8 cellular contexts compared by ENCODE assay signal in the genomic region with DNA sequence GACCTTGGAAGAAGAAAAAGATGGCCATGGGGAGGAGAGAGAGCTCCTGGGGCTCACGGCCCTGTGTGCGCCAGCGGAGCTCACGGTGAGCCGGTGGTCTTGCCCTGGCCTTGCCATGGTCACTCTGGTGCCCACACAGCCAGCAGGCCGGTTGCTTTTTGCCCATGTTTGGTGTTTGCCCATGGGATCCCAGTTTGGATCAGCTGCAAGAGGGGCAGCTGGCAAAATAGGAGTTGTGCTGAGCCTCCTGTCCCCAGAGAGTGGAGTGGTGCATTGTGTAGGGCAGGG. TPM values are rescaled to one million over a fixed set of nuclear protein-coding genes. Genes with fewer than 3 reads are reported as not detected.
DNase-seq lines count a peak whose midpoint lies in the region; ATAC-seq, FAIRE-seq and TF ChIP-seq lines count a peak whose summit lies in the region.

No MANE protein-coding gene starts in this region.

- DNase-seq in activated CD4-positive, alpha-beta T cell treated with anti-CD3 and anti-CD28 coated beads, Interleukin-2, amount 10 ng/mL, durations not matched to agents 24 days and 14 days, result no peak
- DNase-seq in activated CD4-positive, alpha-beta T cell treated with anti-CD3 and anti-CD28 coated beads for 1 hour, result no peak
- no peak for DNase-seq in activated naive CD8-positive, alpha-beta T cell treated with anti-CD3 and anti-CD28 coated beads, Interleukin-2, amount 50 U/mL, for 24 hours
- no peak for DNase-seq in kidney
- no peak for DNase-seq in kidney tubule cell (ENCODE audit: low spot score)
- no peak for DNase-seq in sciatic nerve (ENCODE audit: low spot score)

- H3K4me3 ChIP-seq in kidney (ENCODE audit: low read length in 2 of 2) (peak overlapping the region; percentile 75 to 84), subcutaneous abdominal adipose tissue (ENCODE audit: low read depth in 1 of 5, low read length in 5 of 5) (peak overlapping the region; percentile 74 to 90 (median 80))

- H3K27me3 Mint-ChIP-seq in activated CD4-positive, alpha-beta T cell treated with anti-CD3 and anti-CD28 coated beads, Interleukin-2, amount 10 ng/mL, durations not matched to agents 24 days and 14 days, result no peaks in the 10 kb centered on the region
- no peaks in the 10 kb centered on the region for H3K27me3 Mint-ChIP-seq in activated naive CD8-positive, alpha-beta T cell treated with anti-CD3 and anti-CD28 coated beads, Interleukin-2, amount 50 U/mL, for 24 hours

- H3K4me1 Mint-ChIP-seq in activated CD4-positive, alpha-beta T cell treated with anti-CD3 and anti-CD28 coated beads, Interleukin-2, amount 10 ng/mL, durations not matched to agents 24 days and 14 days, result peaks cover 55% of the 10 kb centered on the region
- H3K4me1 Mint-ChIP-seq in activated naive CD8-positive, alpha-beta T cell treated with anti-CD3 and anti-CD28 coated beads, Interleukin-2, amount 50 U/mL, for 24 hours, result peaks cover 66% of the 10 kb centered on the region

- peaks cover 10 to 42% of the 10 kb centered on the region in 2 donors for H3K4me1 ChIP-seq in kidney (ENCODE audit: control insufficient read depth in 1 of 2, insufficient read depth in 1 of 2, low read depth in 1 of 2, low read length in 2 of 2)
- peaks cover 6 to 66% (median 50%) of the 10 kb centered on the region in 5 donors for H3K4me1 ChIP-seq in subcutaneous abdominal adipose tissue (ENCODE audit: control insufficient read depth in 5 of 5, insufficient read depth in 5 of 5, low read length in 5 of 5)

- H3K9me3 Mint-ChIP-seq in activated CD4-positive, alpha-beta T cell treated with anti-CD3 and anti-CD28 coated beads, Interleukin-2, amount 10 ng/mL, durations not matched to agents 24 days and 14 days, result no peaks in the 10 kb centered on the region
- no peaks in the 10 kb centered on the region for H3K9me3 Mint-ChIP-seq in activated naive CD8-positive, alpha-beta T cell treated with anti-CD3 and anti-CD28 coated beads, Interleukin-2, amount 50 U/mL, for 24 hours

- H3K36me3 Mint-ChIP-seq in activated CD4-positive, alpha-beta T cell treated with anti-CD3 and anti-CD28 coated beads, Interleukin-2, amount 10 ng/mL, durations not matched to agents 24 days and 14 days (ENCODE audit: low read depth), result peaks cover 37% of the 10 kb centered on the region
- peaks cover 31% of the 10 kb centered on the region for H3K36me3 Mint-ChIP-seq in activated naive CD8-positive, alpha-beta T cell treated with anti-CD3 and anti-CD28 coated beads, Interleukin-2, amount 50 U/mL, for 24 hours (ENCODE audit: low read depth)

- no peak for ATAC-seq in activated naive CD8-positive, alpha-beta T cell treated with anti-CD3 and anti-CD28 coated beads, Interleukin-2, amount 50 U/mL, for 24 hours
- no peak for ATAC-seq in GM19463 (IDR thresholded peaks at IDR 0.05; ENCODE audit: unreplicated experiment)
- ATAC-seq in sciatic nerve, result no peak

- peak overlapping the region; percentile 97 for H3K4me3 Mint-ChIP-seq in activated CD4-positive, alpha-beta T cell treated with anti-CD3 and anti-CD28 coated beads, Interleukin-2, amount 10 ng/mL, durations not matched to agents 24 days and 14 days
- peak overlapping the region; percentile 99 for H3K4me3 Mint-ChIP-seq in activated naive CD8-positive, alpha-beta T cell treated with anti-CD3 and anti-CD28 coated beads, Interleukin-2, amount 50 U/mL, for 24 hours

- peak overlapping the region; percentile 93 for H3K27ac Mint-ChIP-seq in activated CD4-positive, alpha-beta T cell treated with anti-CD3 and anti-CD28 coated beads, Interleukin-2, amount 10 ng/mL, durations not matched to agents 24 days and 14 days
- H3K27ac Mint-ChIP-seq in activated naive CD8-positive, alpha-beta T cell treated with anti-CD3 and anti-CD28 coated beads, Interleukin-2, amount 50 U/mL, for 24 hours, result peak overlapping the region; percentile 90

- H3K36me3 ChIP-seq in kidney (ENCODE audit: control insufficient read depth in 1 of 2, insufficient read depth in 2 of 2, low read length in 2 of 2) (peaks cover 2 to 3% of the 10 kb centered on the region in 2 donors), subcutaneous abdominal adipose tissue (ENCODE audit: control insufficient read depth in 5 of 5, insufficient read depth in 5 of 5, low read length in 5 of 5) (peaks cover 0 to 4% (median 0%) of the 10 kb centered on the region in 5 donors)

- H3K9ac ChIP-seq in kidney (ENCODE audit: low read length in 2 of 2) (peak overlapping the region; percentile 39 to 83), subcutaneous abdominal adipose tissue (ENCODE audit: low read length in 5 of 5) (peak overlapping the region in 4 of 5 donors; percentile 40 to 87 (median 80))

- intact Hi-C loops in activated CD4-positive, alpha-beta T cell treated with anti-CD3 and anti-CD28 coated beads, Interleukin-2, amount 10 ng/mL, durations not matched to agents 24 days and 14 days (cut with micrococcal nuclease), result no loop called here
- intact Hi-C loops in kidney (cut with DNase I) (no loop called here), sciatic nerve (cut with DNase I) (no loop called here)

- no peaks in the 10 kb centered on the region for H3K27me3 ChIP-seq in subcutaneous abdominal adipose tissue (ENCODE audit: control insufficient read depth in 5 of 5, insufficient read depth in 4 of 5, low read length in 5 of 5)

- no peak for FAIRE-seq in kidney (lab: Jason Lieb, UNC)

- no peak for TF ChIP-seq CTCF in kidney (IDR thresholded peaks at IDR 0.05; ENCODE audit: borderline replicate concordance, extremely low read depth, insufficient read depth)

- H3K27ac ChIP-seq in kidney (ENCODE audit: low read depth in 2 of 2, low read length in 2 of 2) (peak overlapping the region; percentile 82 to 91), subcutaneous abdominal adipose tissue (ENCODE audit: low read depth, low read length) (peak overlapping the region; percentile 37)

- H3K9me3 ChIP-seq in kidney (ENCODE audit: control insufficient read depth in 1 of 2, low read length in 2 of 2), result no peaks in the 10 kb centered on the region
- no peaks in the 10 kb centered on the region for H3K9me3 ChIP-seq in subcutaneous abdominal adipose tissue (ENCODE audit: control insufficient read depth in 5 of 5, low read length in 5 of 5)

RNA-seq across cellular contexts. Expression of gene NHERF1, which starts 1.6 kb away (rescaled TPM):
- total RNA-seq in activated CD4-positive, alpha-beta T cell treated with anti-CD3 and anti-CD28 coated beads, Interleukin-2, amount 10 ng/mL, durations not matched to agents 24 days and 14 days, result 134 and 138 TPM in 2 replicates
- total RNA-seq in kidney (71.3 TPM), sciatic nerve (39.0 TPM)
- 448 TPM for polyA plus RNA-seq in kidney (ENCODE audit: insufficient read depth, low read depth, low replicate concordance)

RNA-seq across cellular contexts. Expression of gene RAB37, which starts 12.9 kb away (rescaled TPM):
- total RNA-seq in activated CD4-positive, alpha-beta T cell treated with anti-CD3 and anti-CD28 coated beads, Interleukin-2, amount 10 ng/mL, durations not matched to agents 24 days and 14 days, result 5.5 and 7.5 TPM in 2 replicates
- total RNA-seq in kidney, result 5.6 TPM
- polyA plus RNA-seq in kidney (ENCODE audit: insufficient read depth, low read depth, low replicate concordance), result 1.7 TPM
- total RNA-seq in sciatic nerve, result 3.6 TPM

RNA-seq across cellular contexts. Expression of gene NAT9, which starts 26.2 kb away (rescaled TPM):
- total RNA-seq in activated CD4-positive, alpha-beta T cell treated with anti-CD3 and anti-CD28 coated beads, Interleukin-2, amount 10 ng/mL, durations not matched to agents 24 days and 14 days, result 62.7 and 67.6 TPM in 2 replicates
- 41.5 TPM for total RNA-seq in kidney
- 33.5 TPM for polyA plus RNA-seq in kidney (ENCODE audit: insufficient read depth, low read depth, low replicate concordance)
- total RNA-seq in sciatic nerve, result 50.3 TPM

RNA-seq across cellular contexts. Expression of gene CD300LF, which starts 37.3 kb away (rescaled TPM):
- not detected in 2 replicates for total RNA-seq in activated CD4-positive, alpha-beta T cell treated with anti-CD3 and anti-CD28 coated beads, Interleukin-2, amount 10 ng/mL, durations not matched to agents 24 days and 14 days
- total RNA-seq in kidney (3.1 TPM), sciatic nerve (2.5 TPM)
- polyA plus RNA-seq in kidney (ENCODE audit: insufficient read depth, low read depth, low replicate concordance), result 0.49 TPM
